Comparison of ENCODE assay signal across 29 cellular contexts in genomic region chr17:19403021-19403420, GRCh38. TPM values are rescaled to one million over a fixed set of nuclear protein-coding genes. Genes with fewer than 3 reads are reported as not detected.
"Had no signal": no experiment of that assay in that cellular context is flagged by ENCODE, and none has a peak within 500 bp of the region (broad histone marks: within the 10 kb centered on the region; RNA-seq: fewer than 3 reads in every experiment).

No MANE protein-coding gene starts in this region.

- H3K4me3 ChIP-seq: MG63, SJCRH30, SK-N-MC had no signal

- DNase-seq: activated CD4-positive, alpha-beta memory T cell treated with anti-CD3 and anti-CD28 coated beads, Interleukin-2, amount 10 ng/mL, durations not matched to agents 7 days and 5 days; activated CD4-positive, alpha-beta T cell treated with anti-CD3 and anti-CD28 coated beads for 36 hours; activated CD4-positive, alpha-beta T cell treated with anti-CD3 and anti-CD28 coated beads, Interleukin-2, amount 10 ng/mL, durations not matched to agents 7 days and 5 days; activated CD8-positive, alpha-beta memory T cell treated with anti-CD3 and anti-CD28 coated beads for 24 hours; activated CD8-positive, alpha-beta memory T cell treated with anti-CD3 and anti-CD28 coated beads, Interleukin-2, amount 10 ng/mL, durations not matched to agents 7 days and 5 days; activated CD8-positive, alpha-beta memory T cell treated with anti-CD3 and anti-CD28 coated beads, Interleukin-2, amount 50 U/mL, for 48 hours; activated effector memory CD4-positive, alpha-beta T cell treated with Interleukin-2 at 50 U/mL for 16 hours; activated naive CD4-positive, alpha-beta T cell treated with anti-CD3 and anti-CD28 coated beads, Interleukin-2, amount 10 ng/mL, durations not matched to agents 7 days and 5 days; activated naive CD8-positive, alpha-beta T cell treated with anti-CD3 and anti-CD28 coated beads, Interleukin-2, amount 50 U/mL, for 24 hours; activated T-cell treated with anti-CD3 and anti-CD28 coated beads, Interleukin-2, amount 50 U/mL, for 48 hours; anterior cingulate cortex; Kasumi-1; KG1; MG63; NCI-H1048; NCI-H1105 treated with DMSO at 0.1 percent for 48 hours; NCI-H1436; NCI-H1694; NCI-H1930; NCI-H2081 treated with DMSO at 0.1 percent for 48 hours; NCI-H345; NCI-H524 treated with DMSO at 0.1 percent for 48 hours; SHP77; SJCRH30 had no signal

- H3K9me3 ChIP-seq: MG63, SJCRH30 had no signal

- H3K27me3 ChIP-seq: MG63, SJCRH30 had no signal

- H3K36me3 ChIP-seq: MG63, SJCRH30 had no signal

- H3K27ac ChIP-seq: SJCRH30 had no signal

- ATAC-seq: activated CD4-positive, alpha-beta T cell treated with anti-CD3 and anti-CD28 coated beads for 36 hours; activated CD4-positive, CD25-positive, alpha-beta regulatory T cell treated with anti-CD3 and anti-CD28 coated beads, Interleukin-2, amount 50 U/mL, for 24 hours; activated CD8-positive, alpha-beta memory T cell treated with anti-CD3 and anti-CD28 coated beads, Interleukin-2, amount 10 ng/mL, durations not matched to agents 7 days and 5 days; activated naive CD8-positive, alpha-beta T cell treated with anti-CD3 and anti-CD28 coated beads, Interleukin-2, amount 50 U/mL, for 24 hours; Panc1; WTC11 had no signal

RNA-seq across cellular contexts. Expression of gene MFAP4, which starts 16.0 kb away (rescaled TPM):
- total RNA-seq: activated CD4-positive, alpha-beta memory T cell treated with anti-CD3 and anti-CD28 coated beads, Interleukin-2, amount 10 ng/mL, durations not matched to agents 7 days and 5 days; activated CD4-positive, alpha-beta T cell treated with anti-CD3 and anti-CD28 coated beads for 36 hours; activated CD4-positive, alpha-beta T cell treated with anti-CD3 and anti-CD28 coated beads, Interleukin-2, amount 10 ng/mL, durations not matched to agents 7 days and 5 days; activated CD8-positive, alpha-beta memory T cell treated with anti-CD3 and anti-CD28 coated beads, Interleukin-2, amount 10 ng/mL, durations not matched to agents 7 days and 5 days; NCI-H460 had no signal
